Comparison of ENCODE assay signal across 16 cellular contexts in genomic region chr9:126378761-126379160, GRCh38.
"Had no signal": no experiment of that assay in that cellular context is flagged by ENCODE, and none has a peak within 500 bp of the region (broad histone marks: within the 10 kb centered on the region; RNA-seq: fewer than 3 reads in every experiment).

No MANE protein-coding gene starts in this region.

- H3K9me3 ChIP-seq: ascending aorta, spleen had no signal

- H3K4me3 Mint-ChIP-seq: activated CD8-positive, alpha-beta memory T cell treated with anti-CD3 and anti-CD28 coated beads, Interleukin-2, amount 10 ng/mL, durations not matched to agents 7 days and 5 days; endodermal cell; natural killer cell had no signal

- H3K9me3 Mint-ChIP-seq: endodermal cell, natural killer cell had no signal

- H3K27ac Mint-ChIP-seq: activated CD8-positive, alpha-beta memory T cell treated with anti-CD3 and anti-CD28 coated beads, Interleukin-2, amount 10 ng/mL, durations not matched to agents 7 days and 5 days; endodermal cell; natural killer cell had no signal

- ATAC-seq: activated CD8-positive, alpha-beta memory T cell treated with anti-CD3 and anti-CD28 coated beads, Interleukin-2, amount 10 ng/mL, durations not matched to agents 7 days and 5 days; foreskin keratinocyte; left colon; natural killer cell had no signal

- H3K27me3 ChIP-seq: ascending aorta, foreskin keratinocyte, spleen had no signal

- H3K36me3 Mint-ChIP-seq: natural killer cell had no signal

- H3K27ac ChIP-seq: ascending aorta, foreskin keratinocyte, VCaP had no signal

- H3K27me3 Mint-ChIP-seq: activated CD8-positive, alpha-beta memory T cell treated with anti-CD3 and anti-CD28 coated beads, Interleukin-2, amount 10 ng/mL, durations not matched to agents 7 days and 5 days had no signal

- DNase-seq: activated CD4-positive, alpha-beta T cell treated with anti-CD3 and anti-CD28 coated beads for 1 hour; activated CD4-positive, alpha-beta T cell treated with anti-CD3 and anti-CD28 coated beads, Interleukin-2, amount 50 U/mL, for 4 hours; activated CD8-positive, alpha-beta memory T cell treated with anti-CD3 and anti-CD28 coated beads, Interleukin-2, amount 10 ng/mL, durations not matched to agents 7 days and 5 days; activated effector memory CD4-positive, alpha-beta T cell treated with Interleukin-2 at 50 U/mL for 16 hours; activated naive CD4-positive, alpha-beta T cell treated with anti-CD3 and anti-CD28 coated beads, Interleukin-2, amount 50 U/mL, for 16 hours; activated T-cell treated with anti-CD3 and anti-CD28 coated beads, Interleukin-2, amount 50 U/mL, for 1 hour; endodermal cell; foreskin keratinocyte; glutamatergic neuron; hippocampal formation; left colon; natural killer cell; spleen; stimulated activated naive CD4-positive, alpha-beta T cell had no signal
